In genomic region chr2:177326005-177326404, GRCh38 we compare ENCODE assay signal across 24 cellular contexts.
DNase-seq lines count a peak whose midpoint lies in the region; ATAC-seq, FAIRE-seq and TF ChIP-seq lines count a peak whose summit lies in the region.
"Had no signal": no experiment of that assay in that cellular context is flagged by ENCODE, and none has a peak within 500 bp of the region (broad histone marks: within the 10 kb centered on the region; RNA-seq: fewer than 3 reads in every experiment).

No MANE protein-coding gene starts in this region.

- no peak overlapping the region for H2AFZ ChIP-seq in keratinocyte (ENCODE audit: control insufficient read depth, low read length)
- H2AFZ ChIP-seq: GM23338 had no signal

- H3K4me1 ChIP-seq in HEK293 (ENCODE audit: control insufficient read depth, insufficient read depth, low read length) (no peaks in the 10 kb centered on the region), keratinocyte (ENCODE audit: control insufficient read depth, extremely low read depth, insufficient read depth, low read length) (peaks cover 46% of the 10 kb centered on the region)
- H3K4me1 ChIP-seq in CD8-positive, alpha-beta T cell (ENCODE audit: insufficient read depth, low read length) = peaks cover 10% of the 10 kb centered on the region

- no peak overlapping the region for H3K4me3 Mint-ChIP-seq in CD8-positive, alpha-beta T cell
- H3K4me3 Mint-ChIP-seq: activated CD4-positive, alpha-beta memory T cell treated with anti-CD3 and anti-CD28 coated beads, Interleukin-2, amount 10 ng/mL, durations not matched to agents 7 days and 5 days; central memory CD8-positive, alpha-beta T cell; GM23338 had no signal

- no peaks in the 10 kb centered on the region for H3K27me3 ChIP-seq in keratinocyte (ENCODE audit: control insufficient read depth, extremely low read depth, insufficient read depth, low read length)
- H3K27me3 ChIP-seq in CD8-positive, alpha-beta T cell (ENCODE audit: insufficient read depth, low read length) = no peaks in the 10 kb centered on the region
- H3K27me3 ChIP-seq: neutrophil, Peyer's patch, SJSA1 had no signal

- peak overlapping the region; percentile 65 for H3K4me2 ChIP-seq in keratinocyte (ENCODE audit: control insufficient read depth, extremely low read depth, insufficient read depth, low read depth, low read length)
- H3K4me2 ChIP-seq: GM23338 had no signal

- H3K9me3 Mint-ChIP-seq in CD8-positive, alpha-beta T cell = no peaks in the 10 kb centered on the region
- H3K9me3 Mint-ChIP-seq: activated CD4-positive, alpha-beta memory T cell treated with anti-CD3 and anti-CD28 coated beads, Interleukin-2, amount 10 ng/mL, durations not matched to agents 7 days and 5 days; central memory CD8-positive, alpha-beta T cell; GM23338 had no signal

- no peaks in the 10 kb centered on the region for H3K9me3 ChIP-seq in HEK293 (ENCODE audit: control insufficient read depth, insufficient read depth, low read depth, low read length)
- H3K9me3 ChIP-seq in keratinocyte (ENCODE audit: control insufficient read depth, low read depth, low read length) = no peaks in the 10 kb centered on the region
- H3K9me3 ChIP-seq in CD8-positive, alpha-beta T cell (ENCODE audit: low read length) = no peaks in the 10 kb centered on the region
- H3K9me3 ChIP-seq: neutrophil, Peyer's patch, SJSA1 had no signal

- H3K36me3 ChIP-seq in HEK293 (ENCODE audit: control insufficient read depth in 2 of 2, insufficient read depth in 1 of 2, low read length in 2 of 2) (no peaks in the 10 kb centered on the region), keratinocyte (ENCODE audit: control insufficient read depth in 2 of 2, extremely low read depth in 1 of 2, insufficient read depth in 2 of 2, low read length in 2 of 2) (no peaks in the 10 kb centered on the region)
- H3K36me3 ChIP-seq in CD8-positive, alpha-beta T cell (ENCODE audit: insufficient read depth, low read length) = no peaks in the 10 kb centered on the region
- H3K36me3 ChIP-seq: Peyer's patch, SJSA1 had no signal

- H3K27me3 Mint-ChIP-seq in CD8-positive, alpha-beta T cell (ENCODE audit: low read depth) = no peaks in the 10 kb centered on the region
- H3K27me3 Mint-ChIP-seq: activated CD4-positive, alpha-beta memory T cell treated with anti-CD3 and anti-CD28 coated beads, Interleukin-2, amount 10 ng/mL, durations not matched to agents 7 days and 5 days; central memory CD8-positive, alpha-beta T cell had no signal

- dilution Hi-C loops in keratinocyte (cut with MboI; ENCODE audit: extremely low pct_ligation_motif_present, low sequenced_read_pairs) = no loop called here

- no peak overlapping the region for H3K9ac ChIP-seq in keratinocyte (ENCODE audit: control insufficient read depth, extremely low read depth, insufficient read depth, low read length)

- H3K4me3 ChIP-seq in HEK293 (ENCODE audit: low read depth, low read length) = no peak overlapping the region
- no peak overlapping the region for H3K4me3 ChIP-seq in keratinocyte (ENCODE audit: control insufficient read depth in 2 of 3, extremely low read depth in 1 of 3, insufficient read depth in 2 of 3, low read depth in 1 of 3, low read length in 3 of 3)
- no peak overlapping the region for H3K4me3 ChIP-seq in CD8-positive, alpha-beta T cell (ENCODE audit: low read depth, low read length)
- H3K4me3 ChIP-seq: GM23338, lung, Peyer's patch, SJSA1 had no signal

- H3K27ac ChIP-seq in HEK293 (ENCODE audit: extremely low read depth, low read depth, low read length) = no peak overlapping the region
- peak overlapping the region; percentile 27 for H3K27ac ChIP-seq in keratinocyte (ENCODE audit: control insufficient read depth, insufficient read depth, low read length)
- H3K27ac ChIP-seq in CD8-positive, alpha-beta T cell (ENCODE audit: low read depth, low read length) = no peak overlapping the region
- H3K27ac ChIP-seq: neutrophil, SJSA1 had no signal

- no peak overlapping the region for H3K27ac Mint-ChIP-seq in CD8-positive, alpha-beta T cell
- H3K27ac Mint-ChIP-seq: activated CD4-positive, alpha-beta memory T cell treated with anti-CD3 and anti-CD28 coated beads, Interleukin-2, amount 10 ng/mL, durations not matched to agents 7 days and 5 days; GM23338 had no signal

- intact Hi-C loops in CD8-positive, alpha-beta T cell (cut with DNase I, micrococcal nuclease) = no loop called here

- CTCF ChIA-PET in HEK293 (lab: Yijun Ruan, JAX) = no interaction called here
- CTCF ChIA-PET in CD8-positive, alpha-beta T cell (lab: Charles Lee) = interaction anchor here (1.5 to 2.5 kb wide), 3 partner anchors 9 to 162 kb away, joined by 6 to 14 read pairs (median 9); partner anchors contain the start of gene NFE2L2

- peaks cover 9% of the 10 kb centered on the region for H3K36me3 Mint-ChIP-seq in CD8-positive, alpha-beta T cell

- no peaks in the 10 kb centered on the region for H4K20me1 ChIP-seq in keratinocyte (ENCODE audit: control insufficient read depth, extremely low read depth, insufficient read depth, low read length)

- H3K79me2 ChIP-seq in keratinocyte (ENCODE audit: control insufficient read depth, insufficient read depth, low read length) = no peaks in the 10 kb centered on the region

- no peak for TF ChIP-seq CTCF in HEK293 (tag by site-specific recombination; IDR thresholded peaks at IDR 0.05)
- no peak for TF ChIP-seq CTCF in keratinocyte (optimal IDR thresholded peaks at IDR 0.05 in 1 of 3, IDR thresholded peaks at IDR 0.05 in 1 of 3, conservative IDR thresholded peaks at IDR 0.05 in 1 of 3; ENCODE audit: extremely low read depth in 1 of 3, insufficient read depth in 2 of 3, low read length in 3 of 3)
- TF ChIP-seq CTCF in CD8-positive, alpha-beta T cell (IDR thresholded peaks at IDR 0.05) = no peak

- H3K9me1 ChIP-seq in keratinocyte (ENCODE audit: control insufficient read depth, extremely low read depth, insufficient read depth, low read length) = no peaks in the 10 kb centered on the region

- no peak for DNase-seq in keratinocyte (ENCODE audit: low read depth, low spot score)
- DNase-seq in HUDEP-2 (lab: John Stamatoyannopoulos, UW; ENCODE audit: unreplicated experiment in 76 of 76) = no peak
- DNase-seq in CD8-positive, alpha-beta T cell = no peak
- DNase-seq in HCEC 1CT = no peak
- DNase-seq in NCI-H187 (lab: John Stamatoyannopoulos, UW) = no peak
- DNase-seq: activated CD4-positive, alpha-beta memory T cell treated with anti-CD3 and anti-CD28 coated beads, Interleukin-2, amount 10 ng/mL, durations not matched to agents 7 days and 5 days; activated CD4-positive, CD25-positive, alpha-beta regulatory T cell treated with anti-CD3 and anti-CD28 coated beads, Interleukin-2, amount 50 U/mL, for 72 hours; activated gamma-delta T cell; Karpas-422; MV-4-11; NCI-H1930; NCI-H526 treated with DMSO at 0.1 percent for 48 hours; Peyer's patch had no signal

- peaks cover 3% of the 10 kb centered on the region for H3K4me1 Mint-ChIP-seq in CD8-positive, alpha-beta T cell (ENCODE audit: low read depth)
- H3K4me1 Mint-ChIP-seq: central memory CD8-positive, alpha-beta T cell had no signal

- FAIRE-seq in keratinocyte (lab: Jason Lieb, UNC) = no peak
- FAIRE-seq: A204.1, G401.6, HTR-8/SVneo had no signal

- POLR2A ChIA-PET in HEK293 (lab: Yijun Ruan, JAX) = no interaction called here
- POLR2A ChIA-PET in CD8-positive, alpha-beta T cell (lab: Charles Lee) = interaction anchor here (1.2 to 2.5 kb wide), 2 partner anchors 15 to 62 kb away, joined by 3 to 9 read pairs; partner anchors contain the start of gene NFE2L2

- peak; percentile 35 for ATAC-seq in GM18907 (IDR thresholded peaks at IDR 0.05; ENCODE audit: unreplicated experiment)
- ATAC-seq in HG03457 (IDR thresholded peaks at IDR 0.05; ENCODE audit: unreplicated experiment) = peak; percentile 7
- no peak for ATAC-seq in CD8-positive, alpha-beta T cell
- ATAC-seq: GM23338 had no signal

TF ChIP-seq in HEK293, 187 proteins besides CTCF, POLR2A, EP300 and RAD21 (continues in another document):
- TF ChIP-seq REST (tag by site-specific recombination; IDR thresholded peaks at IDR 0.05) (peak; percentile 83), ZBTB21 (tag by site-specific recombination; IDR thresholded peaks at IDR 0.05) (no peak)
